ENCODE assay signal across 8 cellular contexts in the genomic region with DNA sequence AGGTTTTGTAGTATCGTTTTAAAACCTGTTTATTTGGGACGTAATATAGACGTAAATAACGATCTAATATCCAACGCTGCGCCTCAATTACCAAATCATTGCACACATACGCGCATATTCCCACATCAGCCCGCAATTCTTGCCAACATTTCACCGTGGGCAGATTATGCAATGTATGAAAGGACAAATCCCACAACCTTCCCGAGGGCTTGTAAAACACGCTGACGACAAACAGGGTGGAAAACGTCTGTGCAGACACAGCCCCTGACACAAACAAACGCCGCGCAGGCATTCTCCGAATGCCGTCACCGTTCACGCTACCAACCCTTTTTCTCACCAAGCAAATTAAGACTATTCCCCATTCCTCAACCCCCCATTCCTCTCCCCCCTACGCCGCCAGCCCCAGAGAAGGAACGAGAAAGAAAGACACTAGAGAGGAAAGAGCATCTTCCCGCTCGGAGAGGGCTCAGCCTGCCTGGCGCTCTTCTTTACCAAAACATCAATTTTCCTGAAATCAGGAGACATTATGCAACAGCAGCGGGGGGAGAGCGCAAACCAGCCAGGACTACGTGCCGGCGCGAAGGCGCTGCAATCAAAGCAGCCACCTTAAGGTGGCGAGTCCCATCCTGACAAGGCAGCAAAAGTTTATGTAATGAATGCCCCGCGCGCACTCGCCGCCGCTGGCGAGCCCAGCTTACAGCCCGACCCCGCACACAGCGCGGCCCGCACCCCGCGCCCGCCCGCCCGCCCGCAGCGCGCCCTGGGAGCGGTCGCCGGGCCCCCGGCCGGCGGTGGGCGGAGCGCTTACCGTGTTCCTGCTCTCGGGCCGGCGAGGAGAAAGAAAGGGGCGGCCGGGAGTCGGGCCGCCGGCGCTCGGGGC. TPM values are rescaled to one million over a fixed set of nuclear protein-coding genes. Genes with fewer than 3 reads are reported as not detected.
DNase-seq lines count a peak whose midpoint lies in the region; FAIRE-seq and TF ChIP-seq lines count a peak whose summit lies in the region.

No MANE protein-coding gene starts in this region.

- H3K9ac ChIP-seq in Loucy (ENCODE audit: low read depth, low read length, poor library complexity, severe bottlenecking) = peak overlapping the region; percentile 83

- H3K79me2 ChIP-seq in Loucy (ENCODE audit: insufficient read depth, low read length) = peaks cover 63% of the 10 kb centered on the region

- peak; percentile 88 for DNase-seq in H54 (ENCODE audit: insufficient read length, low spot score)
- DNase-seq in bronchial epithelial cell (ENCODE audit: low read depth) = peak; percentile 59
- peak; percentile 66 for DNase-seq in inferior parietal cortex (ENCODE audit: extremely low spot score)
- peak; percentile 60 for DNase-seq in small intestine
- DNase-seq in mesenteric fat pad (ENCODE audit: low spot score) = no peak

- H3K4me1 ChIP-seq in Loucy (ENCODE audit: insufficient read depth, low read length, poor library complexity, severe bottlenecking) = peaks cover 48% of the 10 kb centered on the region
- H3K4me1 ChIP-seq in small intestine (ENCODE audit: control insufficient read depth in 2 of 2, insufficient read depth in 1 of 2, low read depth in 1 of 2, low read length in 1 of 2) = peaks cover 2 to 11% of the 10 kb centered on the region in 2 donors

- FAIRE-seq in H54 (lab: Jason Lieb, UNC) = peak; percentile 36
- no peak for FAIRE-seq in bronchial epithelial cell (lab: Jason Lieb, UNC)
- FAIRE-seq in small intestine (lab: Jason Lieb, UNC) = no peak

- peak; percentile 41 for TF ChIP-seq CTCF in Loucy (conservative IDR thresholded peaks at IDR 0.05; ENCODE audit: low read length)
- TF ChIP-seq CTCF in VCaP (conservative IDR thresholded peaks at IDR 0.05) = peak; percentile 34
- peak; percentile 43 for TF ChIP-seq CTCF in bronchial epithelial cell (IDR thresholded peaks at IDR 0.05; ENCODE audit: insufficient read depth, low read length, severe bottlenecking)

- H2AFZ ChIP-seq in Loucy (ENCODE audit: low read length) = no peak overlapping the region

- H3K4me3 ChIP-seq in GM08714 (ENCODE audit: low read length) (peak overlapping the region; percentile 74), Loucy (ENCODE audit: low read length, poor library complexity, severe bottlenecking) (peak overlapping the region; percentile 99), bronchial epithelial cell (ENCODE audit: low read depth, low read length) (peak overlapping the region; percentile 79), small intestine (ENCODE audit: low read depth in 1 of 2, low read length in 2 of 2) (peak overlapping the region; percentile 71 to 86)

- no peaks in the 10 kb centered on the region for H3K27me3 ChIP-seq in Loucy (ENCODE audit: insufficient read depth, low read length, poor library complexity, severe bottlenecking)
- H3K27me3 ChIP-seq in bronchial epithelial cell (ENCODE audit: control insufficient read depth, insufficient read depth, low read length) = no peaks in the 10 kb centered on the region
- H3K27me3 ChIP-seq in small intestine (ENCODE audit: control insufficient read depth in 2 of 2, insufficient read depth in 2 of 2, low read length in 2 of 2) = no peaks in the 10 kb centered on the region

- H3K27ac ChIP-seq in VCaP (peak overlapping the region; percentile 91), small intestine (ENCODE audit: low read depth in 1 of 2, low read length in 1 of 2) (peak overlapping the region in 1 of 2 donors; percentile 96)

- H3K4me2 ChIP-seq in Loucy (ENCODE audit: low read depth, low read length, poor library complexity, severe bottlenecking) = peak overlapping the region; percentile 84

- TF ChIP-seq POLR2A in H54 (IDR thresholded peaks at IDR 0.05; ENCODE audit: low read depth, low read length) = no peak

- WGBS in small intestine, 3 donors = 0 to 1% (median 0%) methylated on average over 42 to 74 of the region's 74 CpGs

- no peaks in the 10 kb centered on the region for H3F3A ChIP-seq in Loucy (ENCODE audit: low read depth)

- H3K9me2 ChIP-seq in Loucy (replicated peaks; ENCODE audit: low read depth, low read length) = no peaks in the 10 kb centered on the region

- H3K9me3 ChIP-seq in Loucy (ENCODE audit: insufficient read depth, low read depth, low read length) (no peaks in the 10 kb centered on the region), small intestine (ENCODE audit: control insufficient read depth, low read depth) (no peaks in the 10 kb centered on the region)

- H4K20me1 ChIP-seq in Loucy (ENCODE audit: insufficient read depth, low read length, poor library complexity, severe bottlenecking) = peaks cover 49% of the 10 kb centered on the region

- H3K36me3 ChIP-seq in Loucy (ENCODE audit: insufficient read depth, low read length) (no peaks in the 10 kb centered on the region), bronchial epithelial cell (ENCODE audit: control insufficient read depth, insufficient read depth, low read length) (no peaks in the 10 kb centered on the region), small intestine (ENCODE audit: control insufficient read depth in 2 of 2, insufficient read depth in 2 of 2, low read length in 2 of 2) (no peaks in the 10 kb centered on the region)

RNA-seq across cellular contexts. Expression of gene NFIL3, which starts 0.6 kb away (rescaled TPM):
- total RNA-seq in bronchial epithelial cell = 31.3 and 35.3 TPM in 2 replicates
- 10 to 100 TPM; 10.1 to 20.3 (median 12.4) TPM for polyA plus RNA-seq in small intestine
- total RNA-seq in mesenteric fat pad = 179 TPM
